Comparison of ENCODE assay signal across 15 cellular contexts in the genomic region with DNA sequence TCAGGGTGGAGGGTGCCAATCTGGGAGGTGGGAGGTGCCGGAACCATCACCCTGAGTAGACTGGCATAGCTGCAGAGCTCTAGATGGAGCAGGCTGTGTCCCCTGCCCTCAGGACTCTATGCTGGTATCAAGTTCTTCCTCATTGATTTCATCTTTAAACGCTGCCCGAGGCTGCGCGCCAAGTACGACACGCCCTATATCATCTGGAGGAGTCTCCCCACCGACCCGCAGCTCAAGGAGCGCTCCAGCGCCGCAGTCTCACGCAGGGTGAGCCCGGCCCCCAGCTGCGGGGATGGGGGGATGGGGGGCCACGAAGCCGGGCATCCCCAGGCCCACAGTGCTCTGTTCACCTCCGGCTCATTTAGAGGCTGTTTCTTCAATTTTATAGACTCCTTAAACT. TPM values are rescaled to one million over a fixed set of nuclear protein-coding genes. Genes with fewer than 3 reads are reported as not detected.
A peak's percentile ranks its signal among the peaks of the same experiment; 100 is the strongest.
DNase-seq lines count a peak whose midpoint lies in the region; ATAC-seq lines count a peak whose summit lies in the region.
"Had no signal": no experiment of that assay in that cellular context is flagged by ENCODE, and none has a peak within 500 bp of the region (broad histone marks: within the 10 kb centered on the region; RNA-seq: fewer than 3 reads in every experiment).

No MANE protein-coding gene starts in this region.

- H3K27me3 Mint-ChIP-seq in activated naive CD4-positive, alpha-beta T cell treated with anti-CD3 and anti-CD28 coated beads for 36 hours (ENCODE audit: low read depth) = no peaks in the 10 kb centered on the region
- no peaks in the 10 kb centered on the region for H3K27me3 Mint-ChIP-seq in activated naive CD8-positive, alpha-beta T cell treated with anti-CD3 and anti-CD28 coated beads, Interleukin-2, amount 10 ng/mL, durations not matched to agents 7 days and 5 days
- no peaks in the 10 kb centered on the region for H3K27me3 Mint-ChIP-seq in stimulated activated naive CD8-positive, alpha-beta T cell treated with anti-CD3 and anti-CD28 coated beads, Interleukin-15, amount 100 ng/mL, for 72 hours
- H3K27me3 Mint-ChIP-seq: type B pancreatic cell had no signal

- no peaks in the 10 kb centered on the region for H3K9me3 Mint-ChIP-seq in activated naive CD4-positive, alpha-beta T cell treated with anti-CD3 and anti-CD28 coated beads for 36 hours
- H3K9me3 Mint-ChIP-seq in activated naive CD4-positive, alpha-beta T cell treated with anti-CD3 and anti-CD28 coated beads, Interleukin-2, amount 50 U/mL, for 72 hours = no peaks in the 10 kb centered on the region
- no peaks in the 10 kb centered on the region for H3K9me3 Mint-ChIP-seq in activated naive CD8-positive, alpha-beta T cell treated with anti-CD3 and anti-CD28 coated beads, Interleukin-2, amount 10 ng/mL, durations not matched to agents 7 days and 5 days
- H3K9me3 Mint-ChIP-seq in stimulated activated naive CD8-positive, alpha-beta T cell treated with anti-CD3 and anti-CD28 coated beads, Interleukin-15, amount 100 ng/mL, for 72 hours = no peaks in the 10 kb centered on the region
- H3K9me3 Mint-ChIP-seq: IgD-negative memory B cell, type B pancreatic cell had no signal

- intact Hi-C loops in activated naive CD4-positive, alpha-beta T cell treated with anti-CD3 and anti-CD28 coated beads for 36 hours (cut with micrococcal nuclease) = loop anchor here (5.0 kb wide), 1 partner anchor 85 kb away; no protein-coding TSS in a partner anchor

- peaks cover 11% of the 10 kb centered on the region for H3K36me3 Mint-ChIP-seq in activated naive CD4-positive, alpha-beta T cell treated with anti-CD3 and anti-CD28 coated beads for 36 hours (ENCODE audit: low read depth)
- H3K36me3 Mint-ChIP-seq in activated naive CD4-positive, alpha-beta T cell treated with anti-CD3 and anti-CD28 coated beads, Interleukin-2, amount 50 U/mL, for 72 hours = peaks cover 0 to 9% of the 10 kb centered on the region in 2 donors
- peaks cover under 1% of the 10 kb centered on the region for H3K36me3 Mint-ChIP-seq in activated naive CD8-positive, alpha-beta T cell treated with anti-CD3 and anti-CD28 coated beads, Interleukin-2, amount 10 ng/mL, durations not matched to agents 7 days and 5 days

- H3K27ac Mint-ChIP-seq in activated naive CD4-positive, alpha-beta T cell treated with anti-CD3 and anti-CD28 coated beads for 36 hours = peak overlapping the region; percentile 93
- peak overlapping the region in 1 of 2 donors; percentile 93 for H3K27ac Mint-ChIP-seq in activated naive CD4-positive, alpha-beta T cell treated with anti-CD3 and anti-CD28 coated beads, Interleukin-2, amount 50 U/mL, for 72 hours
- H3K27ac Mint-ChIP-seq in activated naive CD8-positive, alpha-beta T cell treated with anti-CD3 and anti-CD28 coated beads, Interleukin-2, amount 10 ng/mL, durations not matched to agents 7 days and 5 days = peak overlapping the region; percentile 57
- peak overlapping the region; percentile 74 to 94 for H3K27ac Mint-ChIP-seq in stimulated activated naive CD8-positive, alpha-beta T cell treated with anti-CD3 and anti-CD28 coated beads, Interleukin-15, amount 100 ng/mL, for 72 hours
- H3K27ac Mint-ChIP-seq: type B pancreatic cell had no signal

- CTCF ChIA-PET in activated naive CD4-positive, alpha-beta T cell treated with anti-CD3 and anti-CD28 coated beads for 36 hours (lab: Charles Lee) = no interaction called here

- H3K4me3 Mint-ChIP-seq in activated naive CD4-positive, alpha-beta T cell treated with anti-CD3 and anti-CD28 coated beads for 36 hours = peak overlapping the region; percentile 80
- no peak overlapping the region for H3K4me3 Mint-ChIP-seq in activated naive CD8-positive, alpha-beta T cell treated with anti-CD3 and anti-CD28 coated beads, Interleukin-2, amount 10 ng/mL, durations not matched to agents 7 days and 5 days
- peak overlapping the region in 1 of 2 donors; percentile 91 for H3K4me3 Mint-ChIP-seq in stimulated activated naive CD8-positive, alpha-beta T cell treated with anti-CD3 and anti-CD28 coated beads, Interleukin-15, amount 100 ng/mL, for 72 hours
- H3K4me3 Mint-ChIP-seq: type B pancreatic cell had no signal

- POLR2A ChIA-PET in activated naive CD8-positive, alpha-beta T cell treated with anti-CD3 and anti-CD28 coated beads, Interleukin-2, amount 10 ng/mL, durations not matched to agents 7 days and 5 days (lab: Charles Lee) = no interaction called here

- H3K4me1 Mint-ChIP-seq in activated naive CD4-positive, alpha-beta T cell treated with anti-CD3 and anti-CD28 coated beads for 36 hours (ENCODE audit: low read depth) = peaks cover 48% of the 10 kb centered on the region
- peaks cover 12% of the 10 kb centered on the region for H3K4me1 Mint-ChIP-seq in activated naive CD8-positive, alpha-beta T cell treated with anti-CD3 and anti-CD28 coated beads, Interleukin-2, amount 10 ng/mL, durations not matched to agents 7 days and 5 days
- H3K4me1 Mint-ChIP-seq in stimulated activated naive CD8-positive, alpha-beta T cell treated with anti-CD3 and anti-CD28 coated beads, Interleukin-15, amount 100 ng/mL, for 72 hours = peaks cover 60% of the 10 kb centered on the region

- ATAC-seq in activated naive CD4-positive, alpha-beta T cell treated with anti-CD3 and anti-CD28 coated beads, Interleukin-2, amount 50 U/mL, for 72 hours = no peak
- ATAC-seq in activated naive CD8-positive, alpha-beta T cell treated with anti-CD3 and anti-CD28 coated beads, Interleukin-2, amount 10 ng/mL, durations not matched to agents 7 days and 5 days (ENCODE audit: low read depth) = no peak
- no peak for ATAC-seq in stimulated activated naive CD8-positive, alpha-beta T cell treated with anti-CD3 and anti-CD28 coated beads, Interleukin-15, amount 100 ng/mL, for 72 hours

- no peak for DNase-seq in activated naive CD4-positive, alpha-beta T cell treated with anti-CD3 and anti-CD28 coated beads for 36 hours
- no peak for DNase-seq in activated naive CD4-positive, alpha-beta T cell treated with anti-CD3 and anti-CD28 coated beads, Interleukin-2, amount 50 U/mL, for 72 hours (ENCODE audit: low spot score in 2 of 2)
- DNase-seq in NCI-H2107 (lab: John Stamatoyannopoulos, UW) (peak; percentile 10), NCI-H526 treated with DMSO at 0.1 percent for 48 hours (lab: John Stamatoyannopoulos, UW) (no peak), Ammon's horn (ENCODE audit: low spot score) (no peak), activated gamma-delta T cell (lab: John Stamatoyannopoulos, UW) (no peak)
- DNase-seq in activated naive CD8-positive, alpha-beta T cell treated with anti-CD3 and anti-CD28 coated beads, Interleukin-2, amount 10 ng/mL, durations not matched to agents 7 days and 5 days = no peak
- DNase-seq in stimulated activated naive CD8-positive, alpha-beta T cell treated with anti-CD3 and anti-CD28 coated beads, Interleukin-15, amount 100 ng/mL, for 72 hours = no peak
- DNase-seq: aorta; H7; NCI-H1092 treated with DMSO at 0.1 percent for 48 hours; NCI-H226; stimulated activated CD4-positive, alpha-beta T cell treated with anti-CD3 and anti-CD28 coated beads, Interleukin-2, amount 100 ng/mL, for 24 hours had no signal

RNA-seq across cellular contexts. Expression of a gene that starts 52.5 kb away (rescaled TPM):
- 10 to 100 TPM; 34.3 to 35.4 TPM for total RNA-seq in activated naive CD4-positive, alpha-beta T cell treated with anti-CD3 and anti-CD28 coated beads for 36 hours
- total RNA-seq in activated naive CD4-positive, alpha-beta T cell treated with anti-CD3 and anti-CD28 coated beads, Interleukin-2, amount 50 U/mL, for 72 hours = 10 to 100 TPM; 33.8 to 42.4 TPM
- total RNA-seq in activated naive CD8-positive, alpha-beta T cell treated with anti-CD3 and anti-CD28 coated beads, Interleukin-2, amount 10 ng/mL, durations not matched to agents 7 days and 5 days = 10 to 100 TPM; 20.2 to 23.2 TPM
